Comparison of ENCODE assay signal across 8 cellular contexts in genomic region chr4:78939667-78940008, GRCh38. TPM values are rescaled to one million over a fixed set of nuclear protein-coding genes. Genes with fewer than 3 reads are reported as not detected.
A peak's percentile ranks its signal among the peaks of the same experiment; 100 is the strongest.
DNase-seq lines count a peak whose midpoint lies in the region; ATAC-seq and TF ChIP-seq lines count a peak whose summit lies in the region.

No MANE protein-coding gene starts in this region.

- no peak for TF ChIP-seq CTCF in GM06990 (IDR thresholded peaks at IDR 0.05; ENCODE audit: insufficient read depth, low read length, poor library complexity, severe bottlenecking)
- no peak for TF ChIP-seq CTCF in colonic mucosa (IDR thresholded peaks at IDR 0.05)
- no peak for TF ChIP-seq CTCF in neural cell (IDR thresholded peaks at IDR 0.05; ENCODE audit: poor library complexity, severe bottlenecking)

- H3K4me1 ChIP-seq in Karpas-422 (ENCODE audit: low read length) (peaks cover 19% of the 10 kb centered on the region), colonic mucosa (no peaks in the 10 kb centered on the region)

- DNase-seq in GM06990 (ENCODE audit: extremely low read depth, insufficient read length) = no peak
- no peak for DNase-seq in Karpas-422
- DNase-seq in colonic mucosa = no peak
- DNase-seq in NCI-H2081 treated with DMSO at 0.1 percent for 48 hours (lab: John Stamatoyannopoulos, UW) = no peak
- DNase-seq in activated CD8-positive, alpha-beta memory T cell treated with anti-CD3 and anti-CD28 coated beads, Interleukin-2, amount 50 U/mL, for 4 hours = no peak
- DNase-seq in GF-D8 (lab: John Stamatoyannopoulos, UW) = no peak

- H3K27me3 ChIP-seq in GM06990 (replicated peaks; ENCODE audit: control insufficient read depth, insufficient read depth, low read length) (no peaks in the 10 kb centered on the region), Karpas-422 (ENCODE audit: low read length) (no peaks in the 10 kb centered on the region), colonic mucosa (no peaks in the 10 kb centered on the region), neural cell (ENCODE audit: insufficient read depth, low read depth, low read length) (no peaks in the 10 kb centered on the region)

- H3F3A ChIP-seq in neural cell (ENCODE audit: insufficient read depth, low read length, poor library complexity, severe bottlenecking) = no peaks in the 10 kb centered on the region

- H4K20me1 ChIP-seq in Karpas-422 (ENCODE audit: insufficient read depth, low read depth, low read length) (no peaks in the 10 kb centered on the region), neural cell (ENCODE audit: insufficient read depth) (no peaks in the 10 kb centered on the region)

- peak overlapping the region; percentile 92 for H2AFZ ChIP-seq in Karpas-422 (ENCODE audit: low read length)
- peak overlapping the region; percentile 14 for H2AFZ ChIP-seq in neural cell (ENCODE audit: low read depth, low read length)

- H3K9me2 ChIP-seq in Karpas-422 (replicated peaks; ENCODE audit: insufficient read depth, low read length) (no peaks in the 10 kb centered on the region), neural cell (ENCODE audit: insufficient read depth, low read length) (no peaks in the 10 kb centered on the region)

- H3K27ac ChIP-seq in Karpas-422 (ENCODE audit: low read length) = no peak overlapping the region
- H3K27ac ChIP-seq in colonic mucosa = no peak overlapping the region
- no peak overlapping the region for H3K27ac ChIP-seq in neural cell (ENCODE audit: low read length)

- TF ChIP-seq RAD21 in neural cell (conservative IDR thresholded peaks at IDR 0.05) = no peak

- H3K9ac ChIP-seq in Karpas-422 (ENCODE audit: low read length) (peak overlapping the region; percentile 64), colonic mucosa (ENCODE audit: low read depth in 2 of 2, low read length in 2 of 2) (peak overlapping the region; percentile 73 to 93), neural cell (ENCODE audit: low read length) (peak overlapping the region; percentile 86)

- ATAC-seq in GM21528 (IDR thresholded peaks at IDR 0.05; ENCODE audit: low FRiP score, unreplicated experiment) = peak; percentile 27

- H3K4me3 ChIP-seq in GM06990 (replicated peaks; ENCODE audit: low read depth, low read length) = peak overlapping the region; percentile 81
- peak overlapping the region; percentile 64 for H3K4me3 ChIP-seq in Karpas-422 (ENCODE audit: low read length)
- peak overlapping the region; percentile 84 for H3K4me3 ChIP-seq in colonic mucosa
- peak overlapping the region; percentile 83 for H3K4me3 ChIP-seq in neural cell (ENCODE audit: low read length)

- H3K79me2 ChIP-seq in Karpas-422 (ENCODE audit: low read length) (peaks cover 39% of the 10 kb centered on the region), neural cell (replicated peaks; ENCODE audit: insufficient read depth, low read length) (peaks cover 16% of the 10 kb centered on the region)

- H3K4me2 ChIP-seq in Karpas-422 (ENCODE audit: low read depth, low read length, poor library complexity, severe bottlenecking) (peak overlapping the region; percentile 80), neural cell (ENCODE audit: low read length) (peak overlapping the region; percentile 88)

- no peak for TF ChIP-seq EP300 in neural cell (conservative IDR thresholded peaks at IDR 0.05; ENCODE audit: poor library complexity, severe bottlenecking)

- H3K9me3 ChIP-seq in Karpas-422 (ENCODE audit: low read length) = no peaks in the 10 kb centered on the region
- H3K9me3 ChIP-seq in colonic mucosa = no peaks in the 10 kb centered on the region
- H3K9me3 ChIP-seq in neural cell (ENCODE audit: low read length) = no peaks in the 10 kb centered on the region

- no peaks in the 10 kb centered on the region for H3K36me3 ChIP-seq in GM06990 (ENCODE audit: control insufficient read depth, insufficient read depth, low read length)
- H3K36me3 ChIP-seq in Karpas-422 (ENCODE audit: insufficient read depth, low read length) = no peaks in the 10 kb centered on the region
- no peaks in the 10 kb centered on the region for H3K36me3 ChIP-seq in colonic mucosa
- H3K36me3 ChIP-seq in neural cell (ENCODE audit: insufficient read depth, low read length) = no peaks in the 10 kb centered on the region

- intact Hi-C loops in colonic mucosa (cut with DNase I) = no loop called here

TF ChIP-seq in neural cell, 6 proteins besides CTCF, POLR2A, EP300 and RAD21:
- TF ChIP-seq, protein P1, sequence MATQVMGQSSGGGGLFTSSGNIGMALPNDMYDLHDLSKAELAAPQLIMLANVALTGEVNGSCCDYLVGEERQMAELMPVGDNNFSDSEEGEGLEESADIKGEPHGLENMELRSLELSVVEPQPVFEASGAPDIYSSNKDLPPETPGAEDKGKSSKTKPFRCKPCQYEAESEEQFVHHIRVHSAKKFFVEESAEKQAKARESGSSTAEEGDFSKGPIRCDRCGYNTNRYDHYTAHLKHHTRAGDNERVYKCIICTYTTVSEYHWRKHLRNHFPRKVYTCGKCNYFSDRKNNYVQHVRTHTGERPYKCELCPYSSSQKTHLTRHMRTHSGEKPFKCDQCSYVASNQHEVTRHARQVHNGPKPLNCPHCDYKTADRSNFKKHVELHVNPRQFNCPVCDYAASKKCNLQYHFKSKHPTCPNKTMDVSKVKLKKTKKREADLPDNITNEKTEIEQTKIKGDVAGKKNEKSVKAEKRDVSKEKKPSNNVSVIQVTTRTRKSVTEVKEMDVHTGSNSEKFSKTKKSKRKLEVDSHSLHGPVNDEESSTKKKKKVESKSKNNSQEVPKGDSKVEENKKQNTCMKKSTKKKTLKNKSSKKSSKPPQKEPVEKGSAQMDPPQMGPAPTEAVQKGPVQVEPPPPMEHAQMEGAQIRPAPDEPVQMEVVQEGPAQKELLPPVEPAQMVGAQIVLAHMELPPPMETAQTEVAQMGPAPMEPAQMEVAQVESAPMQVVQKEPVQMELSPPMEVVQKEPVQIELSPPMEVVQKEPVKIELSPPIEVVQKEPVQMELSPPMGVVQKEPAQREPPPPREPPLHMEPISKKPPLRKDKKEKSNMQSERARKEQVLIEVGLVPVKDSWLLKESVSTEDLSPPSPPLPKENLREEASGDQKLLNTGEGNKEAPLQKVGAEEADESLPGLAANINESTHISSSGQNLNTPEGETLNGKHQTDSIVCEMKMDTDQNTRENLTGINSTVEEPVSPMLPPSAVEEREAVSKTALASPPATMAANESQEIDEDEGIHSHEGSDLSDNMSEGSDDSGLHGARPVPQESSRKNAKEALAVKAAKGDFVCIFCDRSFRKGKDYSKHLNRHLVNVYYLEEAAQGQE (IDR thresholded peaks at IDR 0.05; ENCODE audit: borderline replicate concordance) = no peak
- TF ChIP-seq MXI1 (conservative IDR thresholded peaks at IDR 0.05; ENCODE audit: poor library complexity, severe bottlenecking) (no peak), TAF1 (IDR thresholded peaks at IDR 0.05; ENCODE audit: low read depth) (no peak)

RNA-seq across cellular contexts. Expression of gene PAQR3, which starts 0.4 kb away (rescaled TPM):
- total RNA-seq in Karpas-422 (2014; rRNA removed; shearing (Covaris generic); ENCODE audit: low replicate concordance) = 11.7 and 46.0 TPM in 2 replicates
- total RNA-seq in colonic mucosa = 10 to 100 TPM; 13.1 to 16.4 TPM
- polyA plus RNA-seq in neural cell = 112 and 123 TPM in 2 replicates
- 88.9 and 107 TPM in 2 replicates for polyA minus RNA-seq in neural cell
